In genomic region chr2:232906867-232907500, GRCh38 we compare ENCODE assay signal across 8 cellular contexts. TPM values are rescaled to one million over a fixed set of nuclear protein-coding genes. Genes with fewer than 3 reads are reported as not detected.
DNase-seq lines count a peak whose midpoint lies in the region; ATAC-seq, FAIRE-seq and TF ChIP-seq lines count a peak whose summit lies in the region.
"Not testable (repeated sequence)": the region's sequence is repeated elsewhere in the genome, so short reads cannot be mapped to it uniquely, and the experiment has no call there.

No MANE protein-coding gene starts in this region.

- not testable (repeated sequence) for H3K9me3 Mint-ChIP-seq in glutamatergic neuron (ENCODE audit: unreplicated experiment)

- peaks cover 10% of the 10 kb centered on the region for H3K36me3 Mint-ChIP-seq in glutamatergic neuron (ENCODE audit: unreplicated experiment)

- not testable (repeated sequence) for H2AFZ ChIP-seq in parathyroid adenoma

- ATAC-seq in A549: peak in 1 of 2 experiments; percentile 30; a peak in 1 of 6 replicates
- not testable (repeated sequence) for ATAC-seq in Panc1

- not testable (repeated sequence) for TF ChIP-seq CTCF in A549 (IDR thresholded peaks at IDR 0.05); HEK293 (tag by site-specific recombination; IDR thresholded peaks at IDR 0.05); Panc1 (IDR thresholded peaks at IDR 0.05); glutamatergic neuron (IDR thresholded peaks at IDR 0.05; ENCODE audit: partially characterized antibody, unreplicated experiment); parathyroid adenoma (IDR thresholded peaks at IDR 0.05)

- FAIRE-seq in A549 (lab: Jason Lieb, UNC): not testable (repeated sequence)

- H3K27me3 ChIP-seq in Panc1 (ENCODE audit: control insufficient read depth, insufficient read depth, low read length); parathyroid adenoma (ENCODE audit: control insufficient read depth, insufficient read depth, low read length): not testable (repeated sequence)

- not testable (repeated sequence) for DNase-seq in A549 (ENCODE audit: low read depth in 1 of 2, low spot score in 1 of 2); Panc1 (ENCODE audit: low read depth, low spot score); glutamatergic neuron
- DNase-seq in NCI-H2081 (lab: John Stamatoyannopoulos, UW) (peak; percentile 24 to 74), NCI-H2227 (lab: John Stamatoyannopoulos, UW; ENCODE audit: unreplicated experiment) (peak; percentile 68), NCI-H748 (lab: John Stamatoyannopoulos, UW; ENCODE audit: unreplicated experiment) (peak; percentile 84)

- H3K4me2 ChIP-seq in A549: peak overlapping the region; percentile 35
- peak overlapping the region; percentile 59 for H3K4me2 ChIP-seq in parathyroid adenoma (ENCODE audit: low read length)

- 62% methylated on average over 3 of the region's 7 CpGs for WGBS in A549 (ENCODE audit: missing lambda C conversion rate)

- POLR2A ChIA-PET in A549 (lab: Yijun Ruan, JAX); HEK293 (lab: Yijun Ruan, JAX); Panc1 (lab: Charles Lee): not testable (repeated sequence)

- H3K27me3 Mint-ChIP-seq in glutamatergic neuron (ENCODE audit: unreplicated experiment): not testable (repeated sequence)

- not testable (repeated sequence) for TF ChIP-seq RAD21 in A549 (conservative IDR thresholded peaks at IDR 0.05 in 1 of 2, IDR thresholded peaks at IDR 0.05 in 1 of 2)

- not testable (repeated sequence) for H3K79me2 ChIP-seq in parathyroid adenoma

- BruUV-seq in Panc1 (replicated peaks; lab: Mats Ljungman, UMichigan): not testable (repeated sequence)

- TF ChIP-seq EP300 in A549 (IDR thresholded peaks at IDR 0.05): not testable (repeated sequence)

- not testable (repeated sequence) for H3K4me3 ChIP-seq in A549; HEK293 (ENCODE audit: low read depth, low read length); Panc1 (ENCODE audit: low read depth in 2 of 2, low read length in 2 of 2)
- peak overlapping the region; percentile 27 for H3K4me3 ChIP-seq in parathyroid adenoma (ENCODE audit: low read depth, low read length)

- peaks cover 21% of the 10 kb centered on the region for H3K9me3 ChIP-seq in A549
- not testable (repeated sequence) for H3K9me3 ChIP-seq in HEK293 (ENCODE audit: control insufficient read depth, insufficient read depth, low read depth, low read length); parathyroid adenoma (ENCODE audit: control insufficient read depth, low read length)
- H3K9me3 ChIP-seq in Panc1 (ENCODE audit: control insufficient read depth, insufficient read depth, low read depth, low read length): peaks cover 14% of the 10 kb centered on the region; the same call in 1 of the 2 replicates

- H3K4me1 Mint-ChIP-seq in glutamatergic neuron (ENCODE audit: low read depth, unreplicated experiment): not testable (repeated sequence)

- in situ Hi-C loops in Panc1 (cut with HindIII; ENCODE audit: low pct_unique_long_range_greater_than_20kb, low sequenced_read_pairs): not testable (repeated sequence)

- H3K27ac Mint-ChIP-seq in glutamatergic neuron (ENCODE audit: unreplicated experiment): peak overlapping the region; percentile 99

- peak overlapping the region; percentile 1 to 35; a peak in 3 of 6 replicates for H3K27ac ChIP-seq in A549
- not testable (repeated sequence) for H3K27ac ChIP-seq in HEK293 (ENCODE audit: extremely low read depth, low read depth, low read length); parathyroid adenoma
- H3K27ac ChIP-seq in Panc1 (ENCODE audit: low read length): peak overlapping the region; percentile 73

- intact Hi-C loops in Panc1 (cut with micrococcal nuclease; ENCODE audit: unreplicated experiment): not testable (repeated sequence)

- H3K4me1 ChIP-seq in A549 (peaks cover 20% of the 10 kb centered on the region), Panc1 (ENCODE audit: control insufficient read depth, insufficient read depth, low read length) (peaks cover 25% of the 10 kb centered on the region)
- H3K4me1 ChIP-seq in HEK293 (ENCODE audit: control insufficient read depth, insufficient read depth, low read length); parathyroid adenoma: not testable (repeated sequence)

- CTCF ChIA-PET in A549 (lab: Yijun Ruan, JAX); HEK293 (lab: Yijun Ruan, JAX): not testable (repeated sequence)
- CTCF ChIA-PET in Panc1 (lab: Charles Lee): interaction anchor here (0.7 kb wide), 2 partner anchors 9 to 176 kb away, joined by 4 to 5 read pairs; no protein-coding TSS in a partner anchor

- not testable (repeated sequence) for H3K36me3 ChIP-seq in HEK293 (ENCODE audit: control insufficient read depth in 2 of 2, insufficient read depth in 1 of 2, low read length in 2 of 2); Panc1 (ENCODE audit: control insufficient read depth, insufficient read depth, low read length); parathyroid adenoma (ENCODE audit: control insufficient read depth, insufficient read depth, low read length)

- H3K9ac ChIP-seq in parathyroid adenoma: not testable (repeated sequence)

- peak overlapping the region; percentile 44 for H3K4me3 Mint-ChIP-seq in glutamatergic neuron (ENCODE audit: unreplicated experiment)

- not testable (repeated sequence) for TF ChIP-seq POLR2A in A549 (IDR thresholded peaks at IDR 0.05; ENCODE audit: low read length)

TF ChIP-seq in HEK293, 187 proteins besides CTCF, POLR2A, EP300 and RAD21:
- peak; percentile 42; the same call in 1 of the 2 replicates for TF ChIP-seq FEZF1 (tag by site-specific recombination; IDR thresholded peaks at IDR 0.05)
- TF ChIP-seq PRDM10 (tag by site-specific recombination; IDR thresholded peaks at IDR 0.05): peak; percentile 46
- peak; percentile 32; the same call in 1 of the 2 replicates for TF ChIP-seq ZNF362 (tag by site-specific recombination; IDR thresholded peaks at IDR 0.05)
TF ChIP-seq in HEK293: peak in this region for 3; not testable (repeated sequence) for 184.

RNA-seq across cellular contexts. Expression of gene SNORC, which starts 36.9 kb away (rescaled TPM):
- polyA plus RNA-seq in A549 (2011; rRNA removed): 8.5 and 9.1 TPM in 2 replicates
- polyA plus RNA-seq in A549 (2012; cell fraction: cytosol; rRNA removed): 5.2 and 7.8 TPM in 2 replicates
- polyA plus RNA-seq in A549 (2012; cell fraction: nucleus; rRNA removed): 14.1 and 16.3 TPM in 2 replicates
- 7.0 to 8.4 TPM (median 7.2 TPM) in 3 replicates for polyA plus RNA-seq in A549 (2017; fragmentation: RNase III; extraction: RNeasy Plus Mini Kit Qiagen cat#74134 plus additional on column Dnase treatment)
- 7.2 and 8.8 TPM in 2 replicates for polyA minus RNA-seq in A549 (2011; rRNA and poly(A)+ RNA removed)
- 6.8 TPM for total RNA-seq in Panc1 (2021; ENCODE audit: unreplicated experiment)
- 9.5 TPM for polyA plus RNA-seq in Panc1 (2012; ENCODE audit: insufficient read length)
- 2.4 TPM for total RNA-seq in glutamatergic neuron (ENCODE audit: unreplicated experiment)
